8 cellular contexts compared by ENCODE assay signal in the genomic region with DNA sequence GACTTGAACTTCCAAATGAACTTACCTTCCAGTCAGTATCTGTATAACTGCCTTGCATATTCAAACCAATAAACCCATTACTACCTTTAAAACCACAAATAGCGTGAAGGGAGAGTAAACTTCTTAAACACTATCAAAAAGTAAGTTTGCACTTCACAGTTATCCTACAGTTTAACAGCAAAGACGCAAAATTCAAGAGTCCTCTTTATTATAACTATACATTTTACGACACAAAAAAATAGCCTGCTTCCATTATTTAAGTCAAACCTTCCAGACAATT. TPM values are rescaled to one million over a fixed set of nuclear protein-coding genes. Genes with fewer than 3 reads are reported as not detected.
DNase-seq lines count a peak whose midpoint lies in the region; TF ChIP-seq lines count a peak whose summit lies in the region.

No MANE protein-coding gene starts in this region.

- intact Hi-C loops in esophagus muscularis mucosa (cut with DNase I): loop anchor here (5.0 to 10.0 kb wide), 5 partner anchors 46 to 577 kb away; partner anchors contain the start of genes SUSD1 and UGCG

- H3K4me2 ChIP-seq in smooth muscle cell: peak overlapping the region; percentile 84

- TF ChIP-seq CTCF in smooth muscle cell (IDR thresholded peaks at IDR 0.05; ENCODE audit: borderline replicate concordance, insufficient read depth, poor library complexity, severe bottlenecking) (no peak), esophagus muscularis mucosa (IDR thresholded peaks at IDR 0.05) (no peak)

- peaks cover 59% of the 10 kb centered on the region for H3K79me2 ChIP-seq in smooth muscle cell (ENCODE audit: low read depth)

- H3K36me3 ChIP-seq in smooth muscle cell (ENCODE audit: low read depth): no peaks in the 10 kb centered on the region
- no peaks in the 10 kb centered on the region for H3K36me3 ChIP-seq in esophagus muscularis mucosa

- WGBS in smooth muscle cell (ENCODE audit: low lambda C conversion rate): 34% methylated on average over 3 of the region's 3 CpGs
- WGBS in esophagus muscularis mucosa: 74% methylated on average over 3 of the region's 3 CpGs

- TF ChIP-seq EP300 in esophagus muscularis mucosa (IDR thresholded peaks at IDR 0.05): no peak

- peaks cover 4% of the 10 kb centered on the region for H3F3A ChIP-seq in smooth muscle cell (ENCODE audit: low read depth)

- peak overlapping the region; percentile 85 for H3K9ac ChIP-seq in smooth muscle cell (ENCODE audit: low read depth)

- H3K9me3 ChIP-seq in smooth muscle cell (replicated peaks; ENCODE audit: low read depth): no peaks in the 10 kb centered on the region
- no peaks in the 10 kb centered on the region for H3K9me3 ChIP-seq in esophagus muscularis mucosa

- H2AFZ ChIP-seq in smooth muscle cell (ENCODE audit: low read depth): no peak overlapping the region

- H4K20me1 ChIP-seq in smooth muscle cell (ENCODE audit: low read depth): peaks cover 55% of the 10 kb centered on the region

- peak overlapping the region; percentile 97 for H3K27ac ChIP-seq in epithelial cell of prostate
- peak overlapping the region; percentile 88 for H3K27ac ChIP-seq in smooth muscle cell (ENCODE audit: low read depth)
- H3K27ac ChIP-seq in esophagus muscularis mucosa (replicated peaks in 1 of 4): no peak overlapping the region

- TF ChIP-seq POLR2A in esophagus muscularis mucosa (IDR thresholded peaks at IDR 0.05; ENCODE audit: low read depth): no peak

- no peaks in the 10 kb centered on the region for H3K27me3 ChIP-seq in smooth muscle cell (ENCODE audit: low read depth)
- H3K27me3 ChIP-seq in esophagus muscularis mucosa: no peaks in the 10 kb centered on the region

- DNase-seq in NCI-H748 (lab: John Stamatoyannopoulos, UW; ENCODE audit: unreplicated experiment) (peak; percentile 38), NCI-H748 treated with DMSO at 0.1 percent for 48 hours (lab: John Stamatoyannopoulos, UW) (no peak), RKO (ENCODE audit: low spot score) (peak; percentile 70), epithelial cell of prostate (ENCODE audit: low read depth, low spot score) (no peak), smooth muscle cell (lab: John Stamatoyannopoulos, UW; ENCODE audit: unreplicated experiment) (no peak), RPMI8226 (no peak), esophagus muscularis mucosa (ENCODE audit: extremely low spot score) (no peak), COLO668 (lab: John Stamatoyannopoulos, UW; ENCODE audit: unreplicated experiment) (no peak)

- peaks cover 30% of the 10 kb centered on the region for H3K4me1 ChIP-seq in smooth muscle cell (ENCODE audit: low read depth)
- peaks cover 11 to 43% (median 34%) of the 10 kb centered on the region in 4 donors for H3K4me1 ChIP-seq in esophagus muscularis mucosa

- H3K4me3 ChIP-seq in smooth muscle cell (peak overlapping the region; percentile 96), esophagus muscularis mucosa (peak overlapping the region in 2 of 4 donors; percentile 93 to 95)

RNA-seq across cellular contexts. Expression of gene PTBP3, which starts 1.8 kb away (rescaled TPM):
- total RNA-seq in smooth muscle cell (51.5 and 53.2 TPM in 2 replicates), esophagus muscularis mucosa (10 to 100 TPM; 19.9 to 31.1 (median 25.5) TPM)
- polyA plus RNA-seq in smooth muscle cell: 9.5 and 14.7 TPM in 2 replicates

RNA-seq across cellular contexts. Expression of gene HSDL2, which starts 48.3 kb away (rescaled TPM):
- total RNA-seq in smooth muscle cell (18.7 and 19.4 TPM in 2 replicates), esophagus muscularis mucosa (10 to 100 TPM; 34.3 to 73.1 (median 50.0) TPM)
- polyA plus RNA-seq in smooth muscle cell: 8.7 and 13.6 TPM in 2 replicates

Comparison
In these comparisons a context has a peak if more than half of its experiments do, and no peak if none do; other contexts are left out.
1. DNase-seq: peak in NCI-H748 (single experiment) and RKO (single experiment); none in NCI-H748 treated with DMSO at 0.1 percent for 48 hours (single experiment), epithelial cell of prostate (single experiment), smooth muscle cell (single experiment), RPMI8226 (single experiment), esophagus muscularis mucosa (single experiment) and COLO668 (single experiment).
2. H3K27ac ChIP-seq: peak in epithelial cell of prostate (single experiment) and smooth muscle cell (single experiment); none in esophagus muscularis mucosa (0 of 4).